8 cellular contexts compared by ENCODE assay signal in the genomic region with DNA sequence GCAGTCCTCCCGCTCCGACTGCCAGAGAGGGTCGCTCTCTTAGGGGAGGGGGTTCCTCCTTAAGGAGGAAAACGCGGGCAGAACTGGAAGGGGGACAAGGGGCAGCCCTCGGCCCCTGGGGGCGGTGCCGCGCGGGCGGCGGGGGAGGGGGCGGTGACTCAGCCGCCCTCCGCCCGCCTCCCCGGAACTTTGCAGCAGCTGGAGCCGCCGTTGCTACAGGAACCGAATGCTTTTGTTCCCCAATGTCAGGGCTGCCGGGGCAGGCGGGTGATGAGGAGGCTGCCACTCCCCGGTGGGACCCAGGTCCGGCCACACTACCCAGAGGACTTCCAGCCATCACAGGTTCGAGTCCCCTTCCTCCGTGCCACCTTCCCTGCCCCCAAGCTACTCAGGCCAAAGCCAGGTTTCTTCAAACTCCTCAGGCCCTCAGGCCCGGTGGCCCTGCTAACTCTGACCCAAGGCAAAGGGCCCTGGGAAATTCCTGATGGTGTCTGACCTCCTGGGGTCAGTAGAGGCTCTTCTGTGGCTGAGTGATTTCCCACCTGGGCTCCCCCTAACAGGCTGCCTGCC. TPM values are rescaled to one million over a fixed set of nuclear protein-coding genes. Genes with fewer than 3 reads are reported as not detected.
DNase-seq lines count a peak whose midpoint lies in the region; ATAC-seq, FAIRE-seq and TF ChIP-seq lines count a peak whose summit lies in the region.

No MANE protein-coding gene starts in this region.

- TF ChIP-seq POLR2A in transverse colon (IDR thresholded peaks at IDR 0.05) = no peak

- peak overlapping the region; percentile 73 for H3K4me3 ChIP-seq in ACC112 (ENCODE audit: low read depth, low read length)
- peak overlapping the region; percentile 38 for H3K4me3 ChIP-seq in HAP-1
- peak overlapping the region; percentile 71 for H3K4me3 ChIP-seq in fibroblast of villous mesenchyme (ENCODE audit: low read depth, low read length)
- peak overlapping the region; percentile 48 for H3K4me3 ChIP-seq in neuron (ENCODE audit: low read length)
- peak overlapping the region; percentile 31 to 65 (median 54) for H3K4me3 ChIP-seq in transverse colon

- no peak for FAIRE-seq in RCC 7860 (lab: Jason Lieb, UNC)

- intact Hi-C loops in transverse colon (cut with DNase I; ENCODE audit: low total_unique reads) = no loop called here

- H3K4me1 ChIP-seq in ACC112 (ENCODE audit: control insufficient read depth, insufficient read depth, low read length, unreplicated experiment) = peaks cover 36% of the 10 kb centered on the region
- peaks cover 20% of the 10 kb centered on the region for H3K4me1 ChIP-seq in HAP-1
- peaks cover 52% of the 10 kb centered on the region for H3K4me1 ChIP-seq in neuron (ENCODE audit: insufficient read depth, low read length)
- peaks cover 12 to 43% (median 31%) of the 10 kb centered on the region in 4 donors for H3K4me1 ChIP-seq in transverse colon

- WGBS in transverse colon (ENCODE audit: low coverage in 1 of 2), 2 donors = 0 to 3% methylated on average over 6 to 7 of the region's 27 CpGs

- TF ChIP-seq EP300 in transverse colon (IDR thresholded peaks at IDR 0.05; ENCODE audit: low read depth) = no peak

- H3K27me3 ChIP-seq in ACC112 (ENCODE audit: insufficient read depth, low read length) = no peaks in the 10 kb centered on the region
- no peaks in the 10 kb centered on the region for H3K27me3 ChIP-seq in HAP-1 (ENCODE audit: low read depth)
- peaks cover 7% of the 10 kb centered on the region for H3K27me3 ChIP-seq in neuron (ENCODE audit: insufficient read depth, low read length)
- H3K27me3 ChIP-seq in transverse colon = peaks cover 61% of the 10 kb centered on the region

- H3K79me2 ChIP-seq in ACC112 (ENCODE audit: control insufficient read depth, insufficient read depth, low read length, unreplicated experiment) = no peaks in the 10 kb centered on the region

- H3K36me3 ChIP-seq in ACC112 (ENCODE audit: insufficient read depth, low read length) (no peaks in the 10 kb centered on the region), HAP-1 (replicated peaks) (peaks cover 3% of the 10 kb centered on the region), neuron (ENCODE audit: insufficient read depth, low read length) (no peaks in the 10 kb centered on the region), transverse colon (no peaks in the 10 kb centered on the region)

- in situ Hi-C loops in HAP-1 (cut with MboI; ENCODE audit: low sequenced_read_pairs) (no loop called here), transverse colon (cut with MboI; ENCODE audit: low pct_ligation_motif_present in 1 of 4, low pct_unique_long_range_greater_than_20kb in 1 of 4, low sequenced_read_pairs in 3 of 4) (no loop called here)

- H3K9me3 ChIP-seq in HAP-1 (no peaks in the 10 kb centered on the region), neuron (ENCODE audit: low read length) (no peaks in the 10 kb centered on the region), transverse colon (no peaks in the 10 kb centered on the region)

- H2AFZ ChIP-seq in ACC112 (ENCODE audit: low read length, unreplicated experiment) (peak overlapping the region; percentile 80), neuron (ENCODE audit: low read depth, low read length) (peak overlapping the region; percentile 50)

- peak; percentile 41 to 78 for DNase-seq in HAP-1 (ENCODE audit: low spot score in 2 of 2)
- DNase-seq in RCC 7860 (ENCODE audit: low spot score) = peak; percentile 51
- peak; percentile 51 for DNase-seq in activated effector memory CD4-positive, alpha-beta T cell treated with Interleukin-2 at 50 U/mL for 16 hours
- peak; percentile 55 for DNase-seq in fibroblast of villous mesenchyme (ENCODE audit: low read depth)
- DNase-seq in transverse colon = peak; percentile 67

- peak overlapping the region; percentile 46; the same call in 1 of the 2 replicates for H3K27ac ChIP-seq in ACC112 (ENCODE audit: low read depth, low read length)
- peak overlapping the region in 1 of 4 donors; percentile 38 for H3K27ac ChIP-seq in transverse colon

- ATAC-seq in GM18861 (IDR thresholded peaks at IDR 0.05; ENCODE audit: unreplicated experiment) = no peak

- TF ChIP-seq CTCF in fibroblast of villous mesenchyme (IDR thresholded peaks at IDR 0.05; ENCODE audit: insufficient read depth, low read depth, low read length) (no peak), transverse colon (IDR thresholded peaks at IDR 0.05) (no peak)

RNA-seq across cellular contexts. Expression of gene ADGRB2, which starts 3.2 kb away (rescaled TPM):
- 11.3 and 14.2 TPM in 2 replicates for total RNA-seq in fibroblast of villous mesenchyme
- 1 to 10 TPM in 2 of 4 donors, under 1 TPM in 1, not detected in 1; 0.55 to 4.2 (median 1.1) TPM for total RNA-seq in transverse colon

RNA-seq across cellular contexts. Expression of gene SPOCD1, which starts 54.8 kb away (rescaled TPM):
- total RNA-seq in fibroblast of villous mesenchyme (62.2 and 73.4 TPM in 2 replicates), transverse colon (under 1 TPM in 2 of 4 donors, not detected in 2; 0.48 to 0.80 TPM)

RNA-seq across cellular contexts. Expression of gene COL16A1, which starts 57.2 kb away (rescaled TPM):
- total RNA-seq in fibroblast of villous mesenchyme = 86.4 and 156 TPM in 2 replicates
- 100 to 1,000 TPM in 1 of 4 donors, 10 to 100 TPM in 3; 14.3 to 135 (median 40.1) TPM for total RNA-seq in transverse colon

Comparison
In these comparisons a context has a peak if more than half of its experiments do, and no peak if none do; other contexts are left out.
1. RNA of gene SPOCD1, which starts 54.8 kb away (total RNA-seq): 62.2 to 73.4 TPM in fibroblast of villous mesenchyme; 0.48 to 0.80 TPM in transverse colon; every median in the first group is over 10 times any median in the second.
2. Peak in every context shown above with its lines, with median percentiles within 50 percentile points of each other: H3K4me3 ChIP-seq and DNase-seq.